Comparison of ENCODE assay signal across 8 cellular contexts in the genomic region with DNA sequence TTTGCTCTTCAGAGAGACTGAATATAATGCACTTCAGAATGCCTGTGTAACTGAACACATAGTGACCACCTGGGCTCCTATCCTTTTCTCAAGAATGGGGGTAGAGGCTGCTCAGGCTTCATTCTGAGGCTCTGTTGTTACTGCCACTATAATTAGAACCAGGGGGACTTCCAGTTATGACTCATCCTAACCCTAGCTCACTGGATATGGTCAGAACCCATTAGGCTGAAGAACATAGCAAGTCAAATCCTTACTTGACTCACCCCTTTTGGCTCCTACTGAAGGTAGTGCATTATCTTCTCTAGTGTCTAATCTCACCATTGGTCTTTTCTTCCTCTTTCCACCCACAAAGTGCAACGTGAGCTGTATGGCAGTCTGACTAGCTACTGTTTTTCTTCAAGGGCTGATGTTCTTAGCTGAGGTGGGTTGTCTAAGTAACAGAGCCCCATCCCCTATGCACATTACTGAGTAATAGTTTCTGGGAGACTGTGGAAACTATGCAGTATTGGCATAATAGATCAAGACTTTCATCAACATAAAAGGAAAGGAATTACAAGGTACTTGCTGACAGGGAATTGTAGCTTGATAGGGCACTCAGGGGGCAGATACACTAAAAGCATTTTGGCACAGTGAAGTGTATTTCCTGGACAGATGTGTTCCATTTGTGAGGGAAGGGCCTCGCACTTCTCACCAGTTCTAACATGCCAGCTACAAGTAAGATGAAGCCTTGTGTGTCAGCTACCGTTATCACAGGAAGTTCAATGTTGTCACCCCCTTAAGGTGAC.
DNase-seq lines count a peak whose midpoint lies in the region; ATAC-seq, FAIRE-seq and TF ChIP-seq lines count a peak whose summit lies in the region.

No MANE protein-coding gene starts in this region.

- no peaks in the 10 kb centered on the region for H3K9me3 Mint-ChIP-seq in activated naive CD4-positive, alpha-beta T cell treated with anti-CD3 and anti-CD28 coated beads for 36 hours

- H3K27ac ChIP-seq in GM12878 (ENCODE audit: control insufficient read depth, insufficient read depth) (peak overlapping the region; percentile 97), pancreas (peak overlapping the region in 2 of 4 donors; percentile 38 to 54), substantia nigra (ENCODE audit: low read depth, low read length, poor library complexity, severe bottlenecking) (no peak overlapping the region)

- peak overlapping the region; percentile 70 for H3K9ac ChIP-seq in GM12878 (ENCODE audit: control insufficient read depth, insufficient read depth, low read length)

- DNase-seq in activated naive CD4-positive, alpha-beta T cell treated with anti-CD3 and anti-CD28 coated beads for 36 hours, result peak; percentile 5
- DNase-seq in activated naive CD4-positive, alpha-beta T cell treated with anti-CD3 and anti-CD28 coated beads, Interleukin-2, amount 50 U/mL, for 16 hours, result no peak
- peak; percentile 97 for DNase-seq in HFF-Myc (ENCODE audit: extremely low read depth, low read depth)
- DNase-seq in NB4 (ENCODE audit: low read depth), result peak; percentile 43
- DNase-seq in GM12878 (ENCODE audit: low read depth, low spot score), result peak; percentile 99
- DNase-seq in pancreas, result no peak
- no peak for DNase-seq in substantia nigra (lab: John Stamatoyannopoulos, UW)
- DNase-seq in NCI-H526 treated with DMSO at 0.1 percent for 48 hours (lab: John Stamatoyannopoulos, UW), result no peak

- TF ChIP-seq CTCF in HFF-Myc (IDR thresholded peaks at IDR 0.05; ENCODE audit: low read depth, low read length, missing control alignments) (no peak), NB4 (IDR thresholded peaks at IDR 0.05; ENCODE audit: low read depth, low read length) (no peak), GM12878 (IDR thresholded peaks at IDR 0.05 in 2 of 3, conservative IDR thresholded peaks at IDR 0.05 in 1 of 3; ENCODE audit: control insufficient read depth in 2 of 3, extremely low read depth in 1 of 3, insufficient read depth in 1 of 3, low read depth in 3 of 3, low read length in 3 of 3) (no peak), pancreas (IDR thresholded peaks at IDR 0.05) (no peak)

- intact Hi-C loops in activated naive CD4-positive, alpha-beta T cell treated with anti-CD3 and anti-CD28 coated beads for 36 hours (cut with micrococcal nuclease), result no loop called here
- intact Hi-C loops in GM12878 (cut with micrococcal nuclease; ENCODE audit: unreplicated experiment), result loop anchor here (1.0 kb wide), 3 partner anchors 11 to 43 kb away; no protein-coding TSS in a partner anchor
- intact Hi-C loops in pancreas (cut with DNase I), result no loop called here

- TF ChIP-seq EP300 in GM12878 (IDR thresholded peaks at IDR 0.05; ENCODE audit: borderline replicate concordance in 1 of 2, control insufficient read depth in 1 of 2, low read depth in 2 of 2, low read length in 2 of 2), result peak; percentile 95 to 98

- H3K4me3 Mint-ChIP-seq in activated naive CD4-positive, alpha-beta T cell treated with anti-CD3 and anti-CD28 coated beads for 36 hours, result no peak overlapping the region

- in situ Hi-C loops in GM12878 (cut with MboI), result no loop called here

- RAD21 ChIA-PET in GM12878 (lab: Charles Lee; ENCODE audit: unreplicated experiment), result interaction anchor here (0.6 to 5.1 kb wide), 35 partner anchors 9 to 585 kb away, joined by 3 to 101 read pairs (median 6); a partner anchor contains a TSS

- no peak overlapping the region for H3K4me3 ChIP-seq in HFF-Myc (replicated peaks; ENCODE audit: low read depth, low read length)
- no peak overlapping the region for H3K4me3 ChIP-seq in NB4 (ENCODE audit: low read depth, low read length)
- H3K4me3 ChIP-seq in GM12878, result no peak overlapping the region
- no peak overlapping the region for H3K4me3 ChIP-seq in pancreas

- FAIRE-seq in GM12878 (lab: Jason Lieb, UNC), result peak; percentile 98
- FAIRE-seq in pancreas (lab: Jason Lieb, UNC), result no peak

- peaks cover 40% of the 10 kb centered on the region for H3K4me1 ChIP-seq in GM12878 (ENCODE audit: control insufficient read depth, insufficient read depth, low read length)
- peaks cover 0 to 20% (median 0%) of the 10 kb centered on the region in 3 donors for H3K4me1 ChIP-seq in pancreas

- H2AFZ ChIP-seq in GM12878 (ENCODE audit: control insufficient read depth, low read depth, low read length), result peak overlapping the region; percentile 55

- no peaks in the 10 kb centered on the region for H3K36me3 ChIP-seq in GM12878 (ENCODE audit: control insufficient read depth in 2 of 2, insufficient read depth in 2 of 2, low read length in 1 of 2)
- no peaks in the 10 kb centered on the region for H3K36me3 ChIP-seq in pancreas

- POLR2A ChIA-PET in GM12878 (lab: Charles Lee), result interaction anchor here (0.7 to 2.4 kb wide), 13 partner anchors 12 to 578 kb away, joined by 3 to 22 read pairs (median 5); no protein-coding TSS in a partner anchor

- H3K4me2 ChIP-seq in GM12878 (ENCODE audit: control insufficient read depth, insufficient read depth), result peak overlapping the region; percentile 68

- 0% methylated on average over 3 of the region's 3 CpGs for WGBS in GM12878 (ENCODE audit: insufficient coverage, insufficient replicate concordance, low lambda C conversion rate, missing lambda C conversion rate)
- whole genome bisulfite sequencing in pancreas, 2 donors, result 68 to 70% methylated on average over 3 of the region's 3 CpGs

- SMC1A ChIA-PET in GM12878 (lab: Charles Lee; ENCODE audit: uncharacterized antibody, unreplicated experiment), result interaction anchor here (0.7 to 4.0 kb wide), 49 partner anchors 9 to 709 kb away, joined by 3 to 108 read pairs (median 6); a partner anchor contains a TSS

- no peak overlapping the region for H3K27ac Mint-ChIP-seq in activated naive CD4-positive, alpha-beta T cell treated with anti-CD3 and anti-CD28 coated beads for 36 hours

- H4K20me1 ChIP-seq in GM12878 (ENCODE audit: control insufficient read depth, insufficient read depth), result no peaks in the 10 kb centered on the region

- H3K27me3 Mint-ChIP-seq in activated naive CD4-positive, alpha-beta T cell treated with anti-CD3 and anti-CD28 coated beads for 36 hours (ENCODE audit: low read depth), result no peaks in the 10 kb centered on the region

- TF ChIP-seq RAD21 in GM12878 (IDR thresholded peaks at IDR 0.05; ENCODE audit: insufficient read depth, low read depth, low read length), result peak; percentile 40

- no peaks in the 10 kb centered on the region for H3K79me2 ChIP-seq in GM12878 (ENCODE audit: control insufficient read depth, insufficient read depth, low read length)

- H3K4me1 Mint-ChIP-seq in activated naive CD4-positive, alpha-beta T cell treated with anti-CD3 and anti-CD28 coated beads for 36 hours (ENCODE audit: low read depth), result peaks cover 6% of the 10 kb centered on the region

- H3K27me3 ChIP-seq in GM12878 (replicated peaks in 1 of 2; ENCODE audit: control insufficient read depth in 2 of 2, insufficient read depth in 2 of 2, low read length in 1 of 2) (no peaks in the 10 kb centered on the region), pancreas (no peaks in the 10 kb centered on the region)

- TF ChIP-seq POLR2A in NB4 (IDR thresholded peaks at IDR 0.05; ENCODE audit: extremely low read depth, insufficient read length) (no peak), GM12878 (IDR thresholded peaks at IDR 0.05; ENCODE audit: low read depth, low read length) (peak; percentile 36; the same call in 1 of the 2 replicates)

- TSS peak; percentile 96 for BruUV-seq in GM12878 (replicated peaks; lab: Mats Ljungman, UMichigan)

- ATAC-seq in GM12878 (peak; percentile 96), pancreas (peak in 3 of 4 donors; percentile 34 to 72 (median 68))

- H3K36me3 Mint-ChIP-seq in activated naive CD4-positive, alpha-beta T cell treated with anti-CD3 and anti-CD28 coated beads for 36 hours (ENCODE audit: low read depth), result no peaks in the 10 kb centered on the region

- H3K9me3 ChIP-seq in GM12878 (replicated peaks; ENCODE audit: control insufficient read depth, insufficient read depth, low read length) (peaks cover 10% of the 10 kb centered on the region), pancreas (no peaks in the 10 kb centered on the region)

- CTCF ChIA-PET in activated naive CD4-positive, alpha-beta T cell treated with anti-CD3 and anti-CD28 coated beads for 36 hours (lab: Charles Lee), result no interaction called here
- CTCF ChIA-PET in GM12878 (lab: Yijun Ruan, JAX), result interaction anchor here (0.7 to 3.7 kb wide), 21 partner anchors 9 to 587 kb away, joined by 3 to 12 read pairs (median 4); no protein-coding TSS in a partner anchor

TF ChIP-seq in GM12878, 131 proteins besides CTCF, POLR2A, EP300 and RAD21 (continues in another document):
- TF ChIP-seq ATF7 (IDR thresholded peaks at IDR 0.05; ENCODE audit: low read depth) (peak; percentile 86), SUZ12 (IDR thresholded peaks at IDR 0.05; ENCODE audit: unreplicated experiment) (no peak), IKZF1 (conservative IDR thresholded peaks at IDR 0.05) (peak; percentile 93), PML (IDR thresholded peaks at IDR 0.05; ENCODE audit: low read length) (peak; percentile 91), TCF12 (IDR thresholded peaks at IDR 0.05; ENCODE audit: low read depth, low read length) (peak; percentile 91), CBFB (IDR thresholded peaks at IDR 0.05; ENCODE audit: low read depth) (peak; percentile 86), NBN (IDR thresholded peaks at IDR 0.05) (peak; percentile 93), FOXM1 (IDR thresholded peaks at IDR 0.05; ENCODE audit: low read depth, low read length) (peak; percentile 99), JUND (IDR thresholded peaks at IDR 0.05; ENCODE audit: low read depth, low read length) (peak; percentile 95), ZSCAN29 (IDR thresholded peaks at IDR 0.05) (no peak), BHLHE40 (IDR thresholded peaks at IDR 0.05; ENCODE audit: borderline replicate concordance in 1 of 2, low read depth in 2 of 2, low read length in 1 of 2) (peak in 1 of 2 experiments; percentile 81; a peak in 3 of 4 replicates), SIX5 (IDR thresholded peaks at IDR 0.05; ENCODE audit: low read depth, low read length, severe bottlenecking) (peak; percentile 12), MEF2B (IDR thresholded peaks at IDR 0.05; ENCODE audit: partially characterized antibody, poor library complexity, severe bottlenecking) (peak; percentile 96)
- TF ChIP-seq, protein P1, sequence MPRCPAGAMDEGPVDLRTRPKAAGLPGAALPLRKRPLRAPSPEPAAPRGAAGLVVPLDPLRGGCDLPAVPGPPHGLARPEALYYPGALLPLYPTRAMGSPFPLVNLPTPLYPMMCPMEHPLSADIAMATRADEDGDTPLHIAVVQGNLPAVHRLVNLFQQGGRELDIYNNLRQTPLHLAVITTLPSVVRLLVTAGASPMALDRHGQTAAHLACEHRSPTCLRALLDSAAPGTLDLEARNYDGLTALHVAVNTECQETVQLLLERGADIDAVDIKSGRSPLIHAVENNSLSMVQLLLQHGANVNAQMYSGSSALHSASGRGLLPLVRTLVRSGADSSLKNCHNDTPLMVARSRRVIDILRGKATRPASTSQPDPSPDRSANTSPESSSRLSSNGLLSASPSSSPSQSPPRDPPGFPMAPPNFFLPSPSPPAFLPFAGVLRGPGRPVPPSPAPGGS (IDR thresholded peaks at IDR 0.05; ENCODE audit: borderline replicate concordance, insufficient read depth, low read depth, low read length, poor library complexity, severe bottlenecking), result peak; percentile 95

Comparison
In these comparisons a context has a peak if more than half of its experiments do, and no peak if none do; other contexts are left out.
1. DNase-seq: peak in activated naive CD4-positive, alpha-beta T cell treated with anti-CD3 and anti-CD28 coated beads for 36 hours (single experiment), HFF-Myc (single experiment), NB4 (single experiment) and GM12878 (single experiment); none in activated naive CD4-positive, alpha-beta T cell treated with anti-CD3 and anti-CD28 coated beads, Interleukin-2, amount 50 U/mL, for 16 hours (single experiment), pancreas (0 of 6), substantia nigra (0 of 49) and NCI-H526 treated with DMSO at 0.1 percent for 48 hours (single experiment).